In genomic region chr1:39933956-39934941, GRCh38 we compare ENCODE assay signal across 9 cellular contexts. TPM values are rescaled to one million over a fixed set of nuclear protein-coding genes. Genes with fewer than 3 reads are reported as not detected.
DNase-seq lines count a peak whose midpoint lies in the region; ATAC-seq, FAIRE-seq and TF ChIP-seq lines count a peak whose summit lies in the region.
"Had no signal": no experiment of that assay in that cellular context is flagged by ENCODE, and none has a peak within 500 bp of the region (broad histone marks: within the 10 kb centered on the region; RNA-seq: fewer than 3 reads in every experiment).

No MANE protein-coding gene starts in this region.

- no peaks in the 10 kb centered on the region for H3K79me2 ChIP-seq in astrocyte (ENCODE audit: insufficient read depth, low read length)

- H3K4me1 Mint-ChIP-seq in astrocyte (ENCODE audit: low read depth, unreplicated experiment), result peaks cover 2% of the 10 kb centered on the region

- H3K27ac ChIP-seq in astrocyte (ENCODE audit: low read depth, low read length) (no peak overlapping the region), testis (no peak overlapping the region)

- TF ChIP-seq CTCF in astrocyte (IDR thresholded peaks at IDR 0.05; ENCODE audit: insufficient read depth, low read depth, low read length) (no peak), kidney epithelial cell (IDR thresholded peaks at IDR 0.05; ENCODE audit: insufficient read depth, low read length, poor library complexity, severe bottlenecking) (no peak), testis (IDR thresholded peaks at IDR 0.05) (no peak)

- H3K36me3 ChIP-seq in astrocyte (ENCODE audit: insufficient read depth, low read length) (no peaks in the 10 kb centered on the region), kidney epithelial cell (ENCODE audit: control insufficient read depth, insufficient read depth, low read length) (no peaks in the 10 kb centered on the region), testis (ENCODE audit: low read depth, missing control alignments) (no peaks in the 10 kb centered on the region)

- no peak overlapping the region for H2AFZ ChIP-seq in astrocyte (ENCODE audit: low read depth, low read length)

- no peak for TF ChIP-seq POLR2A in testis (IDR thresholded peaks at IDR 0.05)

- no peak for FAIRE-seq in astrocyte (lab: Jason Lieb, UNC)

- ATAC-seq in GM18520 (IDR thresholded peaks at IDR 0.05; ENCODE audit: unreplicated experiment), result no peak
- no peak for ATAC-seq in HG03460 (IDR thresholded peaks at IDR 0.05; ENCODE audit: unreplicated experiment)
- ATAC-seq in HG03045 (IDR thresholded peaks at IDR 0.05; ENCODE audit: unreplicated experiment), result no peak

- H3K36me3 Mint-ChIP-seq in astrocyte (ENCODE audit: low read depth, unreplicated experiment), result peaks cover 4% of the 10 kb centered on the region

- 67 to 75% methylated on average over 12 of the region's 12 CpGs for WGBS in testis, 2 donors

- H3K27ac Mint-ChIP-seq in astrocyte (ENCODE audit: unreplicated experiment), result no peak overlapping the region
- H3K27ac Mint-ChIP-seq: T-helper 1 cell treated with Interleukin-12 subunit alpha and Interleukin-12 subunit beta and Interleukin-4 antibody, amounts not matched to agents 30 μg/mL and 1 μg/mL, for 36 hours had no signal

- no peak overlapping the region for H3K9ac ChIP-seq in astrocyte (ENCODE audit: low read length)

- no peaks in the 10 kb centered on the region for H4K20me1 ChIP-seq in astrocyte (ENCODE audit: insufficient read depth, low read length)

- H3K27me3 ChIP-seq in astrocyte (ENCODE audit: insufficient read depth, low read length) (no peaks in the 10 kb centered on the region), kidney epithelial cell (ENCODE audit: control insufficient read depth, insufficient read depth, low read length) (no peaks in the 10 kb centered on the region), testis (no peaks in the 10 kb centered on the region)

- DNase-seq in HT1080 (ENCODE audit: low read depth) (peak; percentile 94), astrocyte (ENCODE audit: low read depth) (peak; percentile 73), kidney epithelial cell (ENCODE audit: low read depth) (peak; percentile 85), testis (peak; percentile 49)
- DNase-seq in stimulated activated CD4-positive, alpha-beta T cell treated with anti-CD3 and anti-CD28 coated beads, Interleukin-4, amount 100 ng/mL, for 4 hours, result no peak

- intact Hi-C loops in testis (cut with DNase I; ENCODE audit: low total_unique reads), result no loop called here

- H3K4me2 ChIP-seq in astrocyte (ENCODE audit: low read length), result no peak overlapping the region

- no peak overlapping the region for H3K4me3 ChIP-seq in astrocyte (ENCODE audit: insufficient read depth, low read depth, low read length)
- no peak overlapping the region for H3K4me3 ChIP-seq in kidney epithelial cell (ENCODE audit: low read depth, low read length)
- no peak overlapping the region for H3K4me3 ChIP-seq in testis

- peaks cover 25% of the 10 kb centered on the region for H3K27me3 Mint-ChIP-seq in astrocyte (ENCODE audit: low read depth, unreplicated experiment)

- H3K4me1 ChIP-seq in astrocyte (ENCODE audit: insufficient read depth, low read length), result no peaks in the 10 kb centered on the region
- no peaks in the 10 kb centered on the region for H3K4me1 ChIP-seq in testis

- peaks cover 2% of the 10 kb centered on the region for H3K9me3 Mint-ChIP-seq in astrocyte (ENCODE audit: unreplicated experiment)
- H3K9me3 Mint-ChIP-seq: T-helper 1 cell treated with Interleukin-12 subunit alpha and Interleukin-12 subunit beta and Interleukin-4 antibody, amounts not matched to agents 30 μg/mL and 1 μg/mL, for 36 hours had no signal

- H3K4me3 Mint-ChIP-seq in astrocyte (ENCODE audit: unreplicated experiment), result no peak overlapping the region
- H3K4me3 Mint-ChIP-seq: T-helper 1 cell treated with Interleukin-12 subunit alpha and Interleukin-12 subunit beta and Interleukin-4 antibody, amounts not matched to agents 30 μg/mL and 1 μg/mL, for 36 hours had no signal

- H3K9me3 ChIP-seq in astrocyte (ENCODE audit: insufficient read depth, low read depth, low read length) (no peaks in the 10 kb centered on the region), testis (no peaks in the 10 kb centered on the region)

RNA-seq across cellular contexts. Expression of gene MFSD2A, which starts 20.7 kb away (rescaled TPM):
- 0.19 and 0.37 TPM in 2 replicates for total RNA-seq in HT1080 (2014; rRNA removed; shearing (Covaris generic))
- polyA plus RNA-seq in HT1080 (2015; cell fraction: cytosol; rRNA removed), result 0.09 TPM in 2 replicates
- 0.39 and 0.56 TPM in 2 replicates for polyA plus RNA-seq in HT1080 (2015; cell fraction: nucleus; rRNA removed)
- total RNA-seq in astrocyte, result 2.9 and 3.3 TPM in 2 replicates
- 4.6 and 5.9 TPM in 2 replicates for total RNA-seq in kidney epithelial cell
- 100 to 1,000 TPM; 185 to 201 TPM for total RNA-seq in testis
- 122 TPM for polyA plus RNA-seq in testis (ENCODE audit: insufficient read depth, low read depth, low replicate concordance)

RNA-seq across cellular contexts. Expression of gene MYCL, which starts 32.5 kb away (rescaled TPM):
- 0.40 and 5.6 TPM in 2 replicates for total RNA-seq in HT1080 (2014; rRNA removed; shearing (Covaris generic))
- polyA plus RNA-seq in HT1080 (2015; cell fraction: cytosol; rRNA removed), result 1.0 and 1.4 TPM in 2 replicates
- polyA plus RNA-seq in HT1080 (2015; cell fraction: nucleus; rRNA removed), result 0.98 and 1.8 TPM in 2 replicates
- total RNA-seq in astrocyte, result 3.3 and 3.8 TPM in 2 replicates
- 6.5 and 8.2 TPM in 2 replicates for total RNA-seq in kidney epithelial cell
- 1 to 10 TPM; 3.3 to 4.6 TPM for total RNA-seq in testis
- polyA plus RNA-seq in testis (ENCODE audit: insufficient read depth, low read depth, low replicate concordance), result 3.1 TPM

RNA-seq across cellular contexts. Expression of gene TRIT1, which starts 50.9 kb away (rescaled TPM):
- total RNA-seq in HT1080 (2014; rRNA removed; shearing (Covaris generic)), result 23.0 and 25.6 TPM in 2 replicates
- polyA plus RNA-seq in HT1080 (2015; cell fraction: cytosol; rRNA removed), result 22.7 and 22.8 TPM in 2 replicates
- polyA plus RNA-seq in HT1080 (2015; cell fraction: nucleus; rRNA removed), result 36.2 and 43.6 TPM in 2 replicates
- total RNA-seq in astrocyte, result 19.2 and 21.9 TPM in 2 replicates
- 16.4 and 22.2 TPM in 2 replicates for total RNA-seq in kidney epithelial cell
- total RNA-seq in testis, result 10 to 100 TPM; 21.4 to 21.7 TPM
- polyA plus RNA-seq in testis (ENCODE audit: insufficient read depth, low read depth, low replicate concordance), result 20.5 TPM

Comparison
In these comparisons a context has a peak if more than half of its experiments do, and no peak if none do; other contexts are left out.
1. DNase-seq: peak in HT1080 (single experiment), astrocyte (single experiment), kidney epithelial cell (single experiment) and testis (single experiment); none in stimulated activated CD4-positive, alpha-beta T cell treated with anti-CD3 and anti-CD28 coated beads, Interleukin-4, amount 100 ng/mL, for 4 hours (0 of 2).
2. RNA of gene MFSD2A, which starts 20.7 kb away (total RNA-seq): 185 to 201 TPM in testis; 4.6 to 5.9 TPM in kidney epithelial cell, 2.9 to 3.3 TPM in astrocyte and 0.19 to 0.37 TPM in HT1080; every median in the first group is over 10 times any median in the second.